24 cellular contexts compared by ENCODE assay signal in the genomic region with DNA sequence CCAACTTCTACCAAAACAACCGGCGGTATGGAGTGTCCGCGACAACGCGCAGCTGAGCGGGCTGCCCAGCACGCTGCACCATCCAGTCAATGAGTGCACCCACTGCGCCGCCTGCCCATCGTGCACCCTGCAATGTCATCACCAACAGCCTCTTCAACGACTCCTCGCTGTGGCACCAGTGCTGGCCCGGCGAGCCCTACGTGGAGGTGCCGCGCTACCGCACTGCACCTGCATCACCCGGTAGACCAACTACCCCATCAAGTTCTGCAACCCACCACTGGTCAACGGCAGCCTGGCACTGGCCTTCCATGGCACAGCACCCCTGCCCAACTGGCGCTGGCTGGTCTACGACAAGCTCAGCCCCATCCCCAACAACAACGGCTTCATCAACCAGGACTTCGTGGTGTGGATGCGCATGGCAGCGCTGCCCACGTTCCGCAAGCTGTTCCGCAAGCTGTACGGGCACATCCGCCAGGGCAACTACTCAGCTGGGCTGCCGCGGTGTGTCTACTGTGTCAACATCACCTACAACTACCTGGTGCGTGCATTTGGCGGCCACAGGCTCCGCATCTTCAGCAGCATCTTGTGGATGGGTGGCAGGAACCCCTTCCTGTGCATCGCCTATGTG. TPM values are rescaled to one million over a fixed set of nuclear protein-coding genes. Genes with fewer than 3 reads are reported as not detected.
DNase-seq lines count a peak whose midpoint lies in the region; ATAC-seq and TF ChIP-seq lines count a peak whose summit lies in the region.
"Had no signal": no experiment of that assay in that cellular context is flagged by ENCODE, and none has a peak within 500 bp of the region (broad histone marks: within the 10 kb centered on the region; RNA-seq: fewer than 3 reads in every experiment).

No MANE protein-coding gene starts in this region.

- no CpG with 5 or more reads among the region's 38 CpGs for WGBS in neuronal stem cell (ENCODE audit: extremely low coverage in 2 of 2, insufficient read length in 2 of 2, insufficient replicate concordance in 1 of 2), 2 donors

- H2BK120ac ChIP-seq in neuronal stem cell (ENCODE audit: low read depth, low read length), result no peak overlapping the region

- no peak overlapping the region for H4K91ac ChIP-seq in neuronal stem cell (ENCODE audit: low read depth, low read length, poor library complexity)

- CTCF ChIA-PET in Panc1 (lab: Charles Lee), result no interaction called here
- CTCF ChIA-PET in Caco-2 (lab: Charles Lee), result no interaction called here

- H3K4me1 Mint-ChIP-seq in endothelial cell (ENCODE audit: unreplicated experiment), result no peaks in the 10 kb centered on the region
- H3K4me1 Mint-ChIP-seq in Caco-2 (ENCODE audit: low read depth, unreplicated experiment), result no peaks in the 10 kb centered on the region
- H3K4me1 Mint-ChIP-seq: CD14-positive monocyte; CD8-positive, alpha-beta memory T cell; GM23338; H9 had no signal

- H3K27me3 Mint-ChIP-seq in endothelial cell (ENCODE audit: unreplicated experiment) (no peaks in the 10 kb centered on the region), Caco-2 (ENCODE audit: insufficient read depth, unreplicated experiment) (no peaks in the 10 kb centered on the region)

- peak overlapping the region; percentile 21 for H3K4me3 Mint-ChIP-seq in endothelial cell (ENCODE audit: unreplicated experiment)
- H3K4me3 Mint-ChIP-seq in Caco-2 (ENCODE audit: unreplicated experiment), result no peak overlapping the region
- H3K4me3 Mint-ChIP-seq: CD14-positive monocyte; CD4-positive, alpha-beta T cell; CD8-positive, alpha-beta memory T cell; GM23338; H9 had no signal

- no peak overlapping the region for H2BK5ac ChIP-seq in neuronal stem cell (ENCODE audit: low read length)

- peak overlapping the region; percentile 2 for H3K4me2 ChIP-seq in neuronal stem cell (ENCODE audit: insufficient read depth, low read length, poor library complexity, severe bottlenecking)
- H3K4me2 ChIP-seq: A549; BLaER1 treated with 17β-estradiol and CSF1 and Interleukin-3, amounts not matched to agents 10 nM and 100 nM; GM23338 had no signal

- no peak overlapping the region for H3K4me3 ChIP-seq in Panc1 (ENCODE audit: low read depth in 2 of 2, low read length in 2 of 2)
- H3K4me3 ChIP-seq in neuronal stem cell (ENCODE audit: low read length in 2 of 2), result no peak overlapping the region
- no peak overlapping the region for H3K4me3 ChIP-seq in Caco-2 (ENCODE audit: low read depth, low read length)
- H3K4me3 ChIP-seq: A549; BLaER1 treated with 17β-estradiol and CSF1 and Interleukin-3, amounts not matched to agents 10 nM and 100 nM; GM23338 had no signal

- H2AK5ac ChIP-seq in neuronal stem cell (ENCODE audit: low read depth, low read length), result no peak overlapping the region

- no peaks in the 10 kb centered on the region for H3K79me1 ChIP-seq in neuronal stem cell (ENCODE audit: low read depth, low read length)

- no peak overlapping the region for H3K23ac ChIP-seq in neuronal stem cell (ENCODE audit: low read depth, low read length, poor library complexity)

- H4K8ac ChIP-seq in neuronal stem cell (ENCODE audit: low read depth, low read length), result no peak overlapping the region

- no peak overlapping the region for H3K9ac ChIP-seq in neuronal stem cell (ENCODE audit: low read depth, low read length, poor library complexity)
- H3K9ac ChIP-seq: BLaER1 treated with 17β-estradiol and CSF1 and Interleukin-3, amounts not matched to agents 10 nM and 100 nM had no signal

- peak; percentile 46 for DNase-seq in Right ventricle myocardium inferior (ENCODE audit: missing footprints)
- DNase-seq in left cardiac atrium, result no peak
- no peak for DNase-seq in Panc1 (ENCODE audit: low read depth, low spot score)
- DNase-seq in endothelial cell (ENCODE audit: low spot score), result no peak
- no peak for DNase-seq in neuronal stem cell (ENCODE audit: low spot score)
- DNase-seq in Caco-2, result no peak
- no peak for DNase-seq in DMS53 treated with DMSO at 0.1 percent for 48 hours (lab: John Stamatoyannopoulos, UW; ENCODE audit: unreplicated experiment)
- DNase-seq in SK-N-DZ (ENCODE audit: low spot score), result no peak
- DNase-seq: 8988T; ACHN; AML-193; BE2C; Calu3; CD4-positive, alpha-beta T cell; CD8-positive, alpha-beta memory T cell; DMS53; DND-41; H9 had no signal

- no peak overlapping the region for H3K14ac ChIP-seq in neuronal stem cell (ENCODE audit: low read length)

- peaks cover 10% of the 10 kb centered on the region for H3K36me3 ChIP-seq in Panc1 (ENCODE audit: control insufficient read depth, insufficient read depth, low read length)
- no peaks in the 10 kb centered on the region for H3K36me3 ChIP-seq in neuronal stem cell (replicated peaks in 1 of 2; ENCODE audit: control insufficient read depth in 2 of 2, insufficient read depth in 2 of 2, low read length in 2 of 2)
- no peaks in the 10 kb centered on the region for H3K36me3 ChIP-seq in Caco-2 (ENCODE audit: control insufficient read depth, insufficient read depth, low read length)
- H3K36me3 ChIP-seq: BE2C had no signal

- peak overlapping the region; percentile 38 for H3K18ac ChIP-seq in neuronal stem cell (ENCODE audit: low read length)

- in situ Hi-C loops in Panc1 (cut with HindIII; ENCODE audit: low pct_unique_long_range_greater_than_20kb, low sequenced_read_pairs), result no loop called here

- no peak overlapping the region for H2BK15ac ChIP-seq in neuronal stem cell (ENCODE audit: low read length)

- no peak overlapping the region for H2AFZ ChIP-seq in neuronal stem cell (ENCODE audit: low read length)
- H2AFZ ChIP-seq: GM23338 had no signal

- TF ChIP-seq CTCF in Panc1 (IDR thresholded peaks at IDR 0.05) (no peak), endothelial cell (IDR thresholded peaks at IDR 0.05; ENCODE audit: unreplicated experiment) (no peak), Caco-2 (IDR thresholded peaks at IDR 0.05; ENCODE audit: insufficient read depth in 1 of 2, low read depth in 1 of 2, low read length in 1 of 2, severe bottlenecking in 1 of 2, unreplicated experiment in 1 of 2) (no peak)

- POLR2A ChIA-PET in Panc1 (lab: Charles Lee), result no interaction called here
- POLR2A ChIA-PET in Caco-2 (lab: Charles Lee), result no interaction called here

- intact Hi-C loops in Right ventricle myocardium inferior (cut with DNase I) (no loop called here), left cardiac atrium (cut with DNase I) (no loop called here), Panc1 (cut with micrococcal nuclease; ENCODE audit: unreplicated experiment) (no loop called here), Caco-2 (cut with micrococcal nuclease; ENCODE audit: unreplicated experiment) (no loop called here)

- H3K9me3 Mint-ChIP-seq in endothelial cell (ENCODE audit: unreplicated experiment) (no peaks in the 10 kb centered on the region), Caco-2 (ENCODE audit: unreplicated experiment) (no peaks in the 10 kb centered on the region)
- H3K9me3 Mint-ChIP-seq: CD14-positive monocyte; CD4-positive, alpha-beta T cell; CD8-positive, alpha-beta memory T cell; GM23338 had no signal

- H3K27ac Mint-ChIP-seq in endothelial cell (ENCODE audit: unreplicated experiment) (no peak overlapping the region), Caco-2 (ENCODE audit: unreplicated experiment) (no peak overlapping the region)
- H3K27ac Mint-ChIP-seq: CD4-positive, alpha-beta T cell; CD8-positive, alpha-beta memory T cell; GM23338 had no signal

- peak overlapping the region; percentile 41 for H2BK12ac ChIP-seq in neuronal stem cell (ENCODE audit: low read length)

- H3K9me3 ChIP-seq in Panc1 (ENCODE audit: control insufficient read depth, insufficient read depth, low read depth, low read length), result no peaks in the 10 kb centered on the region
- no peaks in the 10 kb centered on the region for H3K9me3 ChIP-seq in neuronal stem cell (replicated peaks in 1 of 2; ENCODE audit: control insufficient read depth in 2 of 2, insufficient read depth in 1 of 2, low read depth in 1 of 2, low read length in 2 of 2)
- H3K9me3 ChIP-seq in Caco-2, result no peaks in the 10 kb centered on the region
- H3K9me3 ChIP-seq: A549, BE2C had no signal

- H3K36me3 Mint-ChIP-seq in endothelial cell (ENCODE audit: low read depth, unreplicated experiment), result peaks cover 6% of the 10 kb centered on the region
- peaks cover 11% of the 10 kb centered on the region for H3K36me3 Mint-ChIP-seq in Caco-2 (ENCODE audit: insufficient read depth, unreplicated experiment)
- H3K36me3 Mint-ChIP-seq: CD8-positive, alpha-beta memory T cell had no signal

- no peak for ATAC-seq in Right ventricle myocardium inferior
- ATAC-seq in left cardiac atrium, result no peak
- ATAC-seq in Panc1, result peak; percentile 34; the same call in 1 of the 2 replicates
- ATAC-seq: A549, GM23338, HCT116 had no signal

- no peak overlapping the region for H3K4ac ChIP-seq in neuronal stem cell (ENCODE audit: low read length)

- no peaks in the 10 kb centered on the region for H3K4me1 ChIP-seq in Panc1 (ENCODE audit: control insufficient read depth, insufficient read depth, low read length)
- no peaks in the 10 kb centered on the region for H3K4me1 ChIP-seq in neuronal stem cell (ENCODE audit: control insufficient read depth in 2 of 2, insufficient read depth in 1 of 2, low read depth in 1 of 2, low read length in 2 of 2)
- no peaks in the 10 kb centered on the region for H3K4me1 ChIP-seq in Caco-2
- H3K4me1 ChIP-seq: A549; BE2C; BLaER1 treated with 17β-estradiol and CSF1 and Interleukin-3, amounts not matched to agents 10 nM and 100 nM had no signal

- BruUV-seq in Panc1 (replicated peaks; lab: Mats Ljungman, UMichigan) (no TSS peak), Caco-2 (replicated peaks; lab: Mats Ljungman, UMichigan) (no TSS peak)

- H3K27me3 ChIP-seq in Panc1 (ENCODE audit: control insufficient read depth, insufficient read depth, low read length), result no peaks in the 10 kb centered on the region
- no peaks in the 10 kb centered on the region for H3K27me3 ChIP-seq in neuronal stem cell (ENCODE audit: control insufficient read depth in 3 of 3, insufficient read depth in 3 of 3, low read depth in 1 of 3, low read length in 3 of 3)
- H3K27me3 ChIP-seq in Caco-2 (replicated peaks; ENCODE audit: control insufficient read depth, insufficient read depth, low read length), result no peaks in the 10 kb centered on the region
- H3K27me3 ChIP-seq: BE2C; BLaER1 treated with 17β-estradiol and CSF1 and Interleukin-3, amounts not matched to agents 10 nM and 100 nM had no signal

- no peak overlapping the region for H3K27ac ChIP-seq in Panc1 (ENCODE audit: low read length)
- H3K27ac ChIP-seq in neuronal stem cell (replicated peaks; ENCODE audit: low read length), result no peak overlapping the region
- H3K27ac ChIP-seq: A549; BLaER1 treated with 17β-estradiol and CSF1 and Interleukin-3, amounts not matched to agents 10 nM and 100 nM had no signal

RNA-seq across cellular contexts. Expression of a gene that starts 42.8 kb away (rescaled TPM):
- 19.7 TPM for total RNA-seq in Right ventricle myocardium inferior
- 10 to 100 TPM; 27.5 to 33.5 TPM for total RNA-seq in left cardiac atrium
- total RNA-seq in Panc1 (2021; ENCODE audit: unreplicated experiment), result 191 TPM
- polyA plus RNA-seq in Panc1 (2012; ENCODE audit: insufficient read length), result 101 TPM
- 41.8 TPM for total RNA-seq in endothelial cell (ENCODE audit: unreplicated experiment)
- 2.0 TPM for polyA plus RNA-seq in neuronal stem cell (2013, experiment 1 of 2)
- 2.2 TPM for polyA plus RNA-seq in neuronal stem cell (2013, experiment 2 of 2)
- 33.2 and 33.4 TPM in 2 replicates for total RNA-seq in Caco-2 (2022)
- polyA plus RNA-seq in SK-N-DZ (2014; cell fraction: cytosol; rRNA removed), result 5.8 and 6.7 TPM in 2 replicates
- polyA plus RNA-seq in SK-N-DZ (2014; cell fraction: nucleus; rRNA removed), result 1.6 and 2.4 TPM in 2 replicates
- polyA plus RNA-seq: CD8-positive, alpha-beta memory T cell had no signal

RNA-seq across cellular contexts. Expression of a gene that starts 53.4 kb away (rescaled TPM):
- total RNA-seq in Right ventricle myocardium inferior, result not detected
- total RNA-seq in left cardiac atrium, result not detected
- total RNA-seq in Panc1 (2021; ENCODE audit: unreplicated experiment), result 0.10 TPM
- not detected for polyA plus RNA-seq in Panc1 (2012; ENCODE audit: insufficient read length)
- 0.44 TPM for total RNA-seq in endothelial cell (ENCODE audit: unreplicated experiment)
- polyA plus RNA-seq in neuronal stem cell (2013, experiment 1 of 2), result 0.91 TPM
- polyA plus RNA-seq in neuronal stem cell (2013, experiment 2 of 2), result 0.82 TPM
- total RNA-seq in Caco-2 (2022), result 0.19 and 0.39 TPM in 2 replicates
- polyA plus RNA-seq in SK-N-DZ (2014; cell fraction: cytosol; rRNA removed), result 3.5 and 6.4 TPM in 2 replicates
- polyA plus RNA-seq in SK-N-DZ (2014; cell fraction: nucleus; rRNA removed), result 2.0 and 2.7 TPM in 2 replicates
- total RNA-seq: Calu3; CD8-positive, alpha-beta memory T cell; H4 had no signal
- polyA plus RNA-seq: CD14-positive monocyte had no signal
